ENCODE assay signal across 32 cellular contexts in genomic region chr6:165817148-165817547, GRCh38.
"Had no signal": no experiment of that assay in that cellular context is flagged by ENCODE, and none has a peak within 500 bp of the region (broad histone marks: within the 10 kb centered on the region; RNA-seq: fewer than 3 reads in every experiment).

No MANE protein-coding gene starts in this region.

- H3K4me1 ChIP-seq: foreskin keratinocyte, gastrocnemius medialis had no signal

- DNase-seq: activated B cell treated with CpG ODN at 0.5 μM for 24 hours; activated CD4-positive, alpha-beta T cell treated with anti-CD3 and anti-CD28 coated beads for 48 hours; activated CD4-positive, alpha-beta T cell treated with anti-CD3 and anti-CD28 coated beads, Interleukin-2, amount 50 U/mL, for 1 hour; activated CD4-positive, alpha-beta T cell treated with anti-CD3 and anti-CD28 coated beads, Interleukin-2, amount 50 U/mL, for 48 hours; activated CD8-positive, alpha-beta memory T cell treated with anti-CD3 and anti-CD28 coated beads for 24 hours; activated CD8-positive, alpha-beta T cell treated with anti-CD3 and anti-CD28 coated beads for 36 hours; activated effector memory CD4-positive, alpha-beta T cell treated with Interleukin-2 at 50 U/mL for 16 hours; activated gamma-delta T cell treated with Interleukin-2 at 50 U/mL for 16 hours; activated naive CD4-positive, alpha-beta T cell treated with anti-CD3 and anti-CD28 coated beads, Interleukin-2, amount 50 U/mL, for 16 hours; activated naive CD4-positive, alpha-beta T cell treated with Interleukin-2 at 50 U/mL for 16 hours; activated T-cell treated with anti-CD3 and anti-CD28 coated beads, Interleukin-2, amount 50 U/mL, for 4 hours; amniotic stem cell; anterior cingulate cortex; brain microvascular endothelial cell; dorsolateral prefrontal cortex; effector memory CD4-positive, alpha-beta T cell; erythroblast; foreskin keratinocyte; gastrocnemius medialis; T-helper 1 cell; T-helper 17 cell; T1000; WERI-Rb-1 had no signal

- H3K36me3 ChIP-seq: brain microvascular endothelial cell, esophagus muscularis mucosa, gastrocnemius medialis, WERI-Rb-1 had no signal

- H3K4me3 ChIP-seq: coronary artery, dorsolateral prefrontal cortex, esophagus muscularis mucosa, gastrocnemius medialis had no signal

- H3K4me1 Mint-ChIP-seq: activated B cell treated with CpG ODN at 0.5 μM for 24 hours; activated T-helper 17 cell treated with anti-CD3 and anti-CD28 coated beads, Interleukin-2, amount 50 U/mL, for 72 hours; central memory CD8-positive, alpha-beta T cell had no signal

- H3K27me3 ChIP-seq: foreskin keratinocyte had no signal

- H3K36me3 Mint-ChIP-seq: activated naive CD8-positive, alpha-beta T cell had no signal

- FAIRE-seq: astrocyte had no signal

- ATAC-seq: activated CD4-positive, CD25-positive, alpha-beta regulatory T cell treated with anti-CD3 and anti-CD28 coated beads, Interleukin-2, amount 50 U/mL, for 24 hours; activated CD8-positive, alpha-beta T cell treated with anti-CD3 and anti-CD28 coated beads for 36 hours; activated T-cell treated with anti-CD3 and anti-CD28 coated beads, Interleukin-2, amount 50 U/mL, for 4 hours; activated T-helper 17 cell treated with anti-CD3 and anti-CD28 coated beads, Interleukin-2, amount 50 U/mL, for 72 hours; foreskin keratinocyte; gastrocnemius medialis; T-helper 17 cell had no signal

- H3K9me3 Mint-ChIP-seq: activated B cell treated with CpG ODN at 0.5 μM for 24 hours; activated CD8-positive, alpha-beta T cell treated with anti-CD3 and anti-CD28 coated beads for 36 hours; activated T-cell treated with anti-CD3 and anti-CD28 coated beads, Interleukin-2, amount 50 U/mL, for 4 hours; activated T-helper 17 cell treated with anti-CD3 and anti-CD28 coated beads, Interleukin-2, amount 50 U/mL, for 72 hours; central memory CD8-positive, alpha-beta T cell; dendritic cell treated with granulocyte-macrophage colony-stimulating factor and Interleukin-4, amounts not matched to agents 40 ng/mL and 50 ng/mL, for 4 days; T-helper 2 cell treated with Interferon-gamma antibody and Interleukin-4, amounts not matched to agents 5 μg/mL and 100 μg/mL, for 36 hours had no signal

- H3K27ac ChIP-seq: brain microvascular endothelial cell, coronary artery, dorsolateral prefrontal cortex, esophagus muscularis mucosa, foreskin keratinocyte, WERI-Rb-1 had no signal

- H3K27ac Mint-ChIP-seq: activated B cell treated with CpG ODN at 0.5 μM for 24 hours; activated CD8-positive, alpha-beta T cell treated with anti-CD3 and anti-CD28 coated beads for 36 hours; activated naive CD8-positive, alpha-beta T cell; activated T-helper 17 cell treated with anti-CD3 and anti-CD28 coated beads, Interleukin-2, amount 50 U/mL, for 72 hours; dendritic cell treated with granulocyte-macrophage colony-stimulating factor and Interleukin-4, amounts not matched to agents 40 ng/mL and 50 ng/mL, for 4 days; T-helper 17 cell; T-helper 2 cell treated with Interferon-gamma antibody and Interleukin-4, amounts not matched to agents 5 μg/mL and 100 μg/mL, for 36 hours had no signal

- H3K9me3 ChIP-seq: esophagus muscularis mucosa, gastrocnemius medialis had no signal

- H3K4me3 Mint-ChIP-seq: activated B cell treated with CpG ODN at 0.5 μM for 24 hours; activated CD8-positive, alpha-beta T cell treated with anti-CD3 and anti-CD28 coated beads for 36 hours; activated naive CD8-positive, alpha-beta T cell; activated T-cell treated with anti-CD3 and anti-CD28 coated beads, Interleukin-2, amount 50 U/mL, for 4 hours; activated T-helper 17 cell treated with anti-CD3 and anti-CD28 coated beads, Interleukin-2, amount 50 U/mL, for 72 hours; central memory CD8-positive, alpha-beta T cell; dendritic cell treated with granulocyte-macrophage colony-stimulating factor and Interleukin-4, amounts not matched to agents 40 ng/mL and 50 ng/mL, for 4 days; T-helper 17 cell; T-helper 2 cell treated with Interferon-gamma antibody and Interleukin-4, amounts not matched to agents 5 μg/mL and 100 μg/mL, for 36 hours had no signal
